In the genomic region with DNA sequence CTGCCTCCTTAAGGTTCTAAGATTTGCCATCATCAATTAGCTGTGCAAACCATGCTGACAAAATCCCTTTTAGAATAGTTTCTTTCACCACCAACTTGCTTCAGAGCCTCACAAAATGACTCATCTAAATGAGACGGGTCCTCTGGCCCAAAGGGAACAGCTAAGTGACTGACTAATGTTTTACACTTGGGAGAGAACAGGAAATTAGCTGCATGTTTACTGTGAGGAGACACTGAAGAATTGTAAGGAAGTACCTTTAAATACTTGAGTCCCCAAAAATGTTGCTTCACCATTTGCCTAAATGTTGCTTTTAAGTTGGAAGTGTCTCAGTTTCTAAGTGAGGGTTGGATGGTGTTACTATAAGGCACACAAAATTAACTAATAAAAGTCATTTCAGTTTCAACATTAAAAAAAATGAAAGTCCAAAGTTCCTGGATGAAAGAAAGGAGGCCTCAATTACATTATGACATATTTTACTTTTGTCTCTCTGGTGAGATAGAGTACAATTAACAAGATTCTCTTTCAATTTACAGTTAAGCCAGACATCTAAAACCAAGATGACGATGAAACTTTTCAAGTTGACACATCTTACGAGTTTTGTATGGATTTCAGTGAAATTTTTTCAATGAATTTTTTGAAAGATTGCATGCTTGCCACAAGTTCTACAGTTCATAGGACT, we compare ENCODE assay signal across 1 cellular context.
TF ChIP-seq lines count a peak whose summit lies in the region.

No MANE protein-coding gene starts in this region.

TF ChIP-seq in SK-N-SH, 30 proteins besides CTCF, POLR2A, EP300 and RAD21 (continued from another document):
- TF ChIP-seq MAX (IDR thresholded peaks at IDR 0.05; ENCODE audit: low read depth), result peak; percentile 37; the same call in 1 of the 2 replicates
- TF ChIP-seq FOSL2 (IDR thresholded peaks at IDR 0.05; ENCODE audit: borderline replicate concordance, low read depth), result peak; percentile 92
- TF ChIP-seq RFX5 (IDR thresholded peaks at IDR 0.05; ENCODE audit: low read length), result no peak
- no peak for TF ChIP-seq MXI1 (IDR thresholded peaks at IDR 0.05; ENCODE audit: low read depth, low read length)
- no peak for TF ChIP-seq FOXM1 (IDR thresholded peaks at IDR 0.05; ENCODE audit: low read depth)
- TF ChIP-seq YY1 (IDR thresholded peaks at IDR 0.05; ENCODE audit: low read depth), result no peak
- TF ChIP-seq MEF2A (IDR thresholded peaks at IDR 0.05; ENCODE audit: borderline replicate concordance, low read depth), result peak; percentile 53
- no peak for TF ChIP-seq POLR2AphosphoS5 (IDR thresholded peaks at IDR 0.05; ENCODE audit: low read depth, low read length)
- TF ChIP-seq ZBTB33 (IDR thresholded peaks at IDR 0.05; ENCODE audit: borderline replicate concordance, low read depth), result no peak
- TF ChIP-seq, protein P1, sequence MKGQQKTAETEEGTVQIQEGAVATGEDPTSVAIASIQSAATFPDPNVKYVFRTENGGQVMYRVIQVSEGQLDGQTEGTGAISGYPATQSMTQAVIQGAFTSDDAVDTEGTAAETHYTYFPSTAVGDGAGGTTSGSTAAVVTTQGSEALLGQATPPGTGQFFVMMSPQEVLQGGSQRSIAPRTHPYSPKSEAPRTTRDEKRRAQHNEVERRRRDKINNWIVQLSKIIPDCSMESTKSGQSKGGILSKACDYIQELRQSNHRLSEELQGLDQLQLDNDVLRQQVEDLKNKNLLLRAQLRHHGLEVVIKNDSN (IDR thresholded peaks at IDR 0.05; ENCODE audit: borderline replicate concordance, low read depth), result no peak
